Comparison of ENCODE assay signal across 2 cellular contexts in the genomic region with DNA sequence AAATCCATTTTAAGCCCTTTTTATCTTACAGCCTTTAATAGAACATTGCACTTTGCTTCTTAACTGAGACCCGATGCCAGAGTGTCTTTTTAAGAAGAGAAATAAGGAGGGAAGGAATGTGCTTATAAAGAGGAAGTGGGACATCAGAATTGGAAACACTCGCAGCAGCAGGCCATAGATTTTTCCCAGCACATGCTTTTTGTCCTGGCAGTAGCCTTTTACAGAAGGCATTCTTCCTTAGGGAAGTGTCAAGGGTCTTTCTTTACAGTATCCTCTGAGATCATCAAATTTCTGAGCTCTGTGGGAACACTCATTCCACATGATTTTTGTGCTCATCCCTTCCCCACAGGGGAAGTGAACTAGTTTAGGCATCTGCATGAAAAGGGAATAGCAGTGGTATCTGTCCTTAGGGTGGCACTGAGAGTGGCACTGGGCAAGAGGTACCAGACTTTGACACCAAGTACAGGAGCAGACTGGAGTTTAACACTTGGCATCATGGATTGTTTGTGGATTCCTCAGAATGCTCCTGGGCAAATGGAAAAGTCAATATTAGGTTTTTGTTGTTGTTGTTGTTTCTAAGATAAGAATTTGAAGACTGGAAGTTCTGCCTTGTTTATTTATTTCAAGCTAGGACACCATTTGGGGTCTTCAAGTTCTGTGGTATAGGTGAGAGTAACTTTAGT.
TF ChIP-seq lines count a peak whose summit lies in the region.

No MANE protein-coding gene starts in this region.

TF ChIP-seq in liver, 16 proteins besides CTCF, POLR2A, EP300 and RAD21:
- TF ChIP-seq, protein P1, sequence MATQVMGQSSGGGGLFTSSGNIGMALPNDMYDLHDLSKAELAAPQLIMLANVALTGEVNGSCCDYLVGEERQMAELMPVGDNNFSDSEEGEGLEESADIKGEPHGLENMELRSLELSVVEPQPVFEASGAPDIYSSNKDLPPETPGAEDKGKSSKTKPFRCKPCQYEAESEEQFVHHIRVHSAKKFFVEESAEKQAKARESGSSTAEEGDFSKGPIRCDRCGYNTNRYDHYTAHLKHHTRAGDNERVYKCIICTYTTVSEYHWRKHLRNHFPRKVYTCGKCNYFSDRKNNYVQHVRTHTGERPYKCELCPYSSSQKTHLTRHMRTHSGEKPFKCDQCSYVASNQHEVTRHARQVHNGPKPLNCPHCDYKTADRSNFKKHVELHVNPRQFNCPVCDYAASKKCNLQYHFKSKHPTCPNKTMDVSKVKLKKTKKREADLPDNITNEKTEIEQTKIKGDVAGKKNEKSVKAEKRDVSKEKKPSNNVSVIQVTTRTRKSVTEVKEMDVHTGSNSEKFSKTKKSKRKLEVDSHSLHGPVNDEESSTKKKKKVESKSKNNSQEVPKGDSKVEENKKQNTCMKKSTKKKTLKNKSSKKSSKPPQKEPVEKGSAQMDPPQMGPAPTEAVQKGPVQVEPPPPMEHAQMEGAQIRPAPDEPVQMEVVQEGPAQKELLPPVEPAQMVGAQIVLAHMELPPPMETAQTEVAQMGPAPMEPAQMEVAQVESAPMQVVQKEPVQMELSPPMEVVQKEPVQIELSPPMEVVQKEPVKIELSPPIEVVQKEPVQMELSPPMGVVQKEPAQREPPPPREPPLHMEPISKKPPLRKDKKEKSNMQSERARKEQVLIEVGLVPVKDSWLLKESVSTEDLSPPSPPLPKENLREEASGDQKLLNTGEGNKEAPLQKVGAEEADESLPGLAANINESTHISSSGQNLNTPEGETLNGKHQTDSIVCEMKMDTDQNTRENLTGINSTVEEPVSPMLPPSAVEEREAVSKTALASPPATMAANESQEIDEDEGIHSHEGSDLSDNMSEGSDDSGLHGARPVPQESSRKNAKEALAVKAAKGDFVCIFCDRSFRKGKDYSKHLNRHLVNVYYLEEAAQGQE (IDR thresholded peaks at IDR 0.05) = no peak
- TF ChIP-seq RXRA (IDR thresholded peaks at IDR 0.05) = peak; percentile 78 to 86
- TF ChIP-seq YY1 (IDR thresholded peaks at IDR 0.05) = peak; percentile 48
- peak; percentile 49 for TF ChIP-seq NR2F2 (IDR thresholded peaks at IDR 0.05)
- peak; percentile 90 for TF ChIP-seq HNF4G (IDR thresholded peaks at IDR 0.05)
- TF ChIP-seq EGR1 (IDR thresholded peaks at IDR 0.05; ENCODE audit: low read depth in 2 of 2) = peak; percentile 57 to 61
- TF ChIP-seq, protein P2, sequence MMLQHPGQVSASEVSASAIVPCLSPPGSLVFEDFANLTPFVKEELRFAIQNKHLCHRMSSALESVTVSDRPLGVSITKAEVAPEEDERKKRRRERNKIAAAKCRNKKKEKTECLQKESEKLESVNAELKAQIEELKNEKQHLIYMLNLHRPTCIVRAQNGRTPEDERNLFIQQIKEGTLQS (IDR thresholded peaks at IDR 0.05) = no peak
- peak; percentile 23 for TF ChIP-seq FOXA1 (IDR thresholded peaks at IDR 0.05)
- no peak for TF ChIP-seq TAF1 (conservative IDR thresholded peaks at IDR 0.05)
- peak; percentile 83 for TF ChIP-seq SP1 (IDR thresholded peaks at IDR 0.05)
- TF ChIP-seq GABPA (IDR thresholded peaks at IDR 0.05 in 1 of 2, conservative IDR thresholded peaks at IDR 0.05 in 1 of 2) = no peak
- TF ChIP-seq FOXA2 (IDR thresholded peaks at IDR 0.05) = peak; percentile 68
- peak; percentile 94 to 96 for TF ChIP-seq HNF4A (conservative IDR thresholded peaks at IDR 0.05)
- TF ChIP-seq, protein P3, sequence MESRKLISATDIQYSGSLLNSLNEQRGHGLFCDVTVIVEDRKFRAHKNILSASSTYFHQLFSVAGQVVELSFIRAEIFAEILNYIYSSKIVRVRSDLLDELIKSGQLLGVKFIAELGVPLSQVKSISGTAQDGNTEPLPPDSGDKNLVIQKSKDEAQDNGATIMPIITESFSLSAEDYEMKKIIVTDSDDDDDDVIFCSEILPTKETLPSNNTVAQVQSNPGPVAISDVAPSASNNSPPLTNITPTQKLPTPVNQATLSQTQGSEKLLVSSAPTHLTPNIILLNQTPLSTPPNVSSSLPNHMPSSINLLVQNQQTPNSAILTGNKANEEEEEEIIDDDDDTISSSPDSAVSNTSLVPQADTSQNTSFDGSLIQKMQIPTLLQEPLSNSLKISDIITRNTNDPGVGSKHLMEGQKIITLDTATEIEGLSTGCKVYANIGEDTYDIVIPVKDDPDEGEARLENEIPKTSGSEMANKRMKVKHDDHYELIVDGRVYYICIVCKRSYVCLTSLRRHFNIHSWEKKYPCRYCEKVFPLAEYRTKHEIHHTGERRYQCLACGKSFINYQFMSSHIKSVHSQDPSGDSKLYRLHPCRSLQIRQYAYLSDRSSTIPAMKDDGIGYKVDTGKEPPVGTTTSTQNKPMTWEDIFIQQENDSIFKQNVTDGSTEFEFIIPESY (IDR thresholded peaks at IDR 0.05) = no peak
- TF ChIP-seq, protein P4, sequence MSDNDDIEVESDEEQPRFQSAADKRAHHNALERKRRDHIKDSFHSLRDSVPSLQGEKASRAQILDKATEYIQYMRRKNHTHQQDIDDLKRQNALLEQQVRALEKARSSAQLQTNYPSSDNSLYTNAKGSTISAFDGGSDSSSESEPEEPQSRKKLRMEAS (IDR thresholded peaks at IDR 0.05) = peak; percentile 58
- peak; percentile 73 to 80 for TF ChIP-seq JUND (IDR thresholded peaks at IDR 0.05)

TF ChIP-seq in HepG2, 621 proteins besides CTCF, POLR2A, EP300 and RAD21:
- TF ChIP-seq MXD4 (CRISPR knock-in tag; IDR thresholded peaks at IDR 0.05) = no peak
- TF ChIP-seq, protein P5, sequence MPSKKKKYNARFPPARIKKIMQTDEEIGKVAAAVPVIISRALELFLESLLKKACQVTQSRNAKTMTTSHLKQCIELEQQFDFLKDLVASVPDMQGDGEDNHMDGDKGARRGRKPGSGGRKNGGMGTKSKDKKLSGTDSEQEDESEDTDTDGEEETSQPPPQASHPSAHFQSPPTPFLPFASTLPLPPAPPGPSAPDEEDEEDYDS (CRISPR knock-in tag; IDR thresholded peaks at IDR 0.05) = no peak
- TF ChIP-seq BRCA1 (CRISPR knock-in tag; IDR thresholded peaks at IDR 0.05) = no peak
- TF ChIP-seq FOXC1 (CRISPR knock-in tag; IDR thresholded peaks at IDR 0.05; ENCODE audit: borderline replicate concordance) = no peak
- TF ChIP-seq CENPT (CRISPR knock-in tag; IDR thresholded peaks at IDR 0.05; ENCODE audit: low read depth) = no peak
- TF ChIP-seq, protein P6, sequence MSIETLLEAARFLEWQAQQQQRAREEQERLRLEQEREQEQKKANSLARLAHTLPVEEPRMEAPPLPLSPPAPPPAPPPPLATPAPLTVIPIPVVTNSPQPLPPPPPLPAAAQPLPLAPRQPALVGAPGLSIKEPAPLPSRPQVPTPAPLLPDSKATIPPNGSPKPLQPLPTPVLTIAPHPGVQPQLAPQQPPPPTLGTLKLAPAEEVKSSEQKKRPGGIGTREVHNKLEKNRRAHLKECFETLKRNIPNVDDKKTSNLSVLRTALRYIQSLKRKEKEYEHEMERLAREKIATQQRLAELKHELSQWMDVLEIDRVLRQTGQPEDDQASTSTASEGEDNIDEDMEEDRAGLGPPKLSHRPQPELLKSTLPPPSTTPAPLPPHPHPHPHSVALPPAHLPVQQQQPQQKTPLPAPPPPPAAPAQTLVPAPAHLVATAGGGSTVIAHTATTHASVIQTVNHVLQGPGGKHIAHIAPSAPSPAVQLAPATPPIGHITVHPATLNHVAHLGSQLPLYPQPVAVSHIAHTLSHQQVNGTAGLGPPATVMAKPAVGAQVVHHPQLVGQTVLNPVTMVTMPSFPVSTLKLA (IDR thresholded peaks at IDR 0.05) = no peak
- no peak for TF ChIP-seq ZNF432 (CRISPR knock-in tag; IDR thresholded peaks at IDR 0.05; ENCODE audit: borderline replicate concordance)
- TF ChIP-seq SAFB2 (CRISPR knock-in tag; IDR thresholded peaks at IDR 0.05; ENCODE audit: borderline replicate concordance, low read depth) = no peak
- TF ChIP-seq STAT5B (CRISPR knock-in tag; IDR thresholded peaks at IDR 0.05) = no peak
- TF ChIP-seq RNF2 (conservative IDR thresholded peaks at IDR 0.05; ENCODE audit: low read depth) = no peak
- TF ChIP-seq ZNF160 (CRISPR knock-in tag; IDR thresholded peaks at IDR 0.05) = no peak
- TF ChIP-seq EZH2 (conservative IDR thresholded peaks at IDR 0.05; ENCODE audit: low read depth, low read length) = no peak
- TF ChIP-seq, protein P7, sequence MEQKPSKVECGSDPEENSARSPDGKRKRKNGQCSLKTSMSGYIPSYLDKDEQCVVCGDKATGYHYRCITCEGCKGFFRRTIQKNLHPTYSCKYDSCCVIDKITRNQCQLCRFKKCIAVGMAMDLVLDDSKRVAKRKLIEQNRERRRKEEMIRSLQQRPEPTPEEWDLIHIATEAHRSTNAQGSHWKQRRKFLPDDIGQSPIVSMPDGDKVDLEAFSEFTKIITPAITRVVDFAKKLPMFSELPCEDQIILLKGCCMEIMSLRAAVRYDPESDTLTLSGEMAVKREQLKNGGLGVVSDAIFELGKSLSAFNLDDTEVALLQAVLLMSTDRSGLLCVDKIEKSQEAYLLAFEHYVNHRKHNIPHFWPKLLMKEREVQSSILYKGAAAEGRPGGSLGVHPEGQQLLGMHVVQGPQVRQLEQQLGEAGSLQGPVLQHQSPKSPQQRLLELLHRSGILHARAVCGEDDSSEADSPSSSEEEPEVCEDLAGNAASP (CRISPR knock-in tag; IDR thresholded peaks at IDR 0.05; ENCODE audit: borderline replicate concordance) = no peak
- no peak for TF ChIP-seq ZFP90 (CRISPR knock-in tag; IDR thresholded peaks at IDR 0.05; ENCODE audit: borderline replicate concordance)
- no peak for TF ChIP-seq JDP2 (CRISPR knock-in tag; IDR thresholded peaks at IDR 0.05; ENCODE audit: borderline replicate concordance)
TF ChIP-seq in HepG2: peak in this region for 0.
